ENCODE assay signal across 17 cellular contexts in the genomic region with DNA sequence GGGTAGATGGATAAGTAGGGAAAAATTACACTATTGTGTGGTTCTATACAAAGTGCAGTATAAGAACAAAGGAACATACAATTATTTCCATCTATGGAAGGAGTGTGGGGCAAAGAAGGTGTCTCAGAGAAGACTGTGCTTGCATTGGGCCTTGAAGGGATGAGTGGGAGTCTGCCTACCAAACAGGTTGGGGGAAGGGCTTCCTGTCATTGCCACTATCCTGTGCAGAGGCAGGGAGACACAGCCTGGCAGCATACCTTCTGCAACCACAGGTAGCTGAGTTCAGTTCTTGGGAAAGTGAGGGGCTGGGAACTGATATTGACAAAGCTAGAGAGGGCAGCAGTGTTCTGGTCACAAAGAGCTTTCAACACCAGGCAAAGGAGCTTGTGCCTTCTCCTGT. TPM values are rescaled to one million over a fixed set of nuclear protein-coding genes. Genes with fewer than 3 reads are reported as not detected.
"Had no signal": no experiment of that assay in that cellular context is flagged by ENCODE, and none has a peak within 500 bp of the region (broad histone marks: within the 10 kb centered on the region; RNA-seq: fewer than 3 reads in every experiment).

No MANE protein-coding gene starts in this region.

- H3K4me1 ChIP-seq: pancreas had no signal

- H3K36me3 ChIP-seq: brain microvascular endothelial cell, esophagus squamous epithelium, pancreas, transverse colon had no signal

- H3K9me3 ChIP-seq: esophagus squamous epithelium, mucosa of descending colon, pancreas, transverse colon had no signal

- H3K27me3 ChIP-seq: brain microvascular endothelial cell, pancreas had no signal

- H3K27ac ChIP-seq: esophagus squamous epithelium, pancreas, transverse colon, VCaP had no signal

- H3K4me3 ChIP-seq: esophagus squamous epithelium, lung, mucosa of descending colon, pancreas, transverse colon had no signal

- DNase-seq: activated CD4-positive, alpha-beta memory T cell treated with anti-CD3 and anti-CD28 coated beads for 36 hours; activated CD4-positive, alpha-beta T cell treated with anti-CD3 and anti-CD28 coated beads for 1 hour; activated effector memory CD4-positive, alpha-beta T cell treated with anti-CD3 and anti-CD28 coated beads, Interleukin-2, amount 50 U/mL, for 16 hours; activated T-cell treated with anti-CD3 and anti-CD28 coated beads, Interleukin-2, amount 50 U/mL, for 4 hours; effector CD8-positive, alpha-beta T cell; esophagus squamous epithelium; mucosa of descending colon; naive thymus-derived CD4-positive, alpha-beta T cell; pancreas; T-helper 1 cell; T1000; transverse colon had no signal

- ATAC-seq: activated naive CD4-positive, alpha-beta T cell treated with anti-CD3 and anti-CD28 coated beads, Interleukin-2, amount 50 U/mL, for 72 hours; naive thymus-derived CD4-positive, alpha-beta T cell; stimulated activated effector memory CD8-positive, alpha-beta T cell treated with anti-CD3 and anti-CD28 coated beads, Interleukin-12 subunit alpha, Interleukin-12 subunit beta, amount 100 ng/mL, for 72 hours had no signal

RNA-seq across cellular contexts. Expression of a gene that starts 3.4 kb away (rescaled TPM):
- total RNA-seq: activated naive CD4-positive, alpha-beta T cell treated with anti-CD3 and anti-CD28 coated beads, Interleukin-2, amount 50 U/mL, for 72 hours; naive thymus-derived CD4-positive, alpha-beta T cell had no signal
